Comparison of ENCODE assay signal across 14 cellular contexts in the genomic region with DNA sequence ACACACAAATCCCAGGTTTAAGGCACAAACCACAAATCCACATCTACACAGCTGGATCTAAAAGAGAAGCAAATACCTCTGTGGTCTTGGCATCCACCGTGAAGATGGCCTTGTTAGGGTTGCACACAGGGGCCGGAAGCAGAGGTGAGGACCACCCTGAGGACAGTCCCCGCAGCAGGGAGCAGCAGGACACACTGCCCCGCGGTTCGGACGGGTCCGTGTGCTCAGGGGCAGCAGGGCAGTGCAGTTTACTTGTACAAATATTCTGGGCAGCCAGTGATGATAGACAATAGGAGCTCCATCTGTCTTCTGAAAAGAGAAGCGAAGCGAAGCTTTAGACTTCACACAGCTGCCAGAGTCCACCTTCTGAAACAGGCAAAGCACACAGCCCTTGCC. TPM values are rescaled to one million over a fixed set of nuclear protein-coding genes. Genes with fewer than 3 reads are reported as not detected.
DNase-seq lines count a peak whose midpoint lies in the region; ATAC-seq and TF ChIP-seq lines count a peak whose summit lies in the region.
"Had no signal": no experiment of that assay in that cellular context is flagged by ENCODE, and none has a peak within 500 bp of the region (broad histone marks: within the 10 kb centered on the region; RNA-seq: fewer than 3 reads in every experiment).

No MANE protein-coding gene starts in this region.

- no peaks in the 10 kb centered on the region for H3K4me1 Mint-ChIP-seq in WTC11
- peaks cover 3% of the 10 kb centered on the region for H3K4me1 Mint-ChIP-seq in endothelial cell (ENCODE audit: unreplicated experiment)
- H3K4me1 Mint-ChIP-seq: B cell had no signal

- CTCF ChIA-PET in WTC11 (lab: Charles Lee) = interaction anchor here (1.3 kb wide), 1 partner anchor 9 kb away, joined by 3 read pairs; a partner anchor contains a TSS

- H3K27ac Mint-ChIP-seq in WTC11 (peak overlapping the region; percentile 82; the same call in 1 of the 2 replicates), endothelial cell (ENCODE audit: unreplicated experiment) (no peak overlapping the region)
- H3K27ac Mint-ChIP-seq: B cell; CD4-positive, alpha-beta T cell had no signal

- ATAC-seq in WTC11 = no peak
- ATAC-seq in HG02870 (IDR thresholded peaks at IDR 0.05; ENCODE audit: unreplicated experiment) = no peak
- ATAC-seq: GM12878 had no signal

- H3K27me3 Mint-ChIP-seq in WTC11 (ENCODE audit: low read depth) (no peaks in the 10 kb centered on the region), endothelial cell (ENCODE audit: unreplicated experiment) (peaks cover 8% of the 10 kb centered on the region)
- H3K27me3 Mint-ChIP-seq: B cell; CD4-positive, alpha-beta T cell had no signal

- H3K9me3 Mint-ChIP-seq in WTC11 (no peaks in the 10 kb centered on the region), endothelial cell (ENCODE audit: unreplicated experiment) (no peaks in the 10 kb centered on the region)
- H3K9me3 Mint-ChIP-seq: CD4-positive, alpha-beta T cell had no signal

- DNase-seq in WTC11 (ENCODE audit: low spot score) (no peak), endothelial cell (ENCODE audit: low spot score) (no peak), posterior vena cava (ENCODE audit: low spot score) (peak; percentile 15), G401 (ENCODE audit: low spot score) (no peak), NCI-H187 (lab: John Stamatoyannopoulos, UW) (no peak), NCI-H187 treated with DMSO at 0.1 percent for 48 hours (lab: John Stamatoyannopoulos, UW) (no peak)
- DNase-seq: C1 segment of cervical spinal cord; Calu3; CD4-positive, alpha-beta T cell; DMS 273 treated with DMSO at 0.1 percent for 48 hours; GM23248 had no signal

- no peak overlapping the region for H3K4me3 Mint-ChIP-seq in WTC11
- H3K4me3 Mint-ChIP-seq in endothelial cell (ENCODE audit: unreplicated experiment) = peak overlapping the region; percentile 63
- H3K4me3 Mint-ChIP-seq: B cell; CD4-positive, alpha-beta T cell had no signal

- POLR2A ChIA-PET in WTC11 (lab: Charles Lee) = no interaction called here

- in situ Hi-C loops in G401 (cut with HindIII; ENCODE audit: low sequenced_read_pairs) = no loop called here

- H3K36me3 Mint-ChIP-seq in WTC11 = peaks cover 25% of the 10 kb centered on the region
- peaks cover 33% of the 10 kb centered on the region for H3K36me3 Mint-ChIP-seq in endothelial cell (ENCODE audit: low read depth, unreplicated experiment)

- intact Hi-C loops in posterior vena cava (cut with DNase I) = no loop called here

- no peak for TF ChIP-seq CTCF in WTC11 (IDR thresholded peaks at IDR 0.05)
- no peak for TF ChIP-seq CTCF in endothelial cell (IDR thresholded peaks at IDR 0.05; ENCODE audit: unreplicated experiment)

TF ChIP-seq in WTC11, 78 proteins besides CTCF, POLR2A, EP300 and RAD21 (continues in another document):
- TF ChIP-seq FOXP1 (CRISPR knock-in tag; IDR thresholded peaks at IDR 0.05; ENCODE audit: borderline replicate concordance) = no peak
- no peak for TF ChIP-seq ZBTB21 (CRISPR knock-in tag; IDR thresholded peaks at IDR 0.05; ENCODE audit: borderline replicate concordance)
- TF ChIP-seq NR3C1 (CRISPR knock-in tag; conservative IDR thresholded peaks at IDR 0.05; ENCODE audit: low read depth) = no peak
- no peak for TF ChIP-seq MYBL2 (CRISPR knock-in tag; IDR thresholded peaks at IDR 0.05)
- TF ChIP-seq NR1H2 (CRISPR knock-in tag; IDR thresholded peaks at IDR 0.05) = no peak
- TF ChIP-seq JAZF1 (CRISPR knock-in tag; IDR thresholded peaks at IDR 0.05) = no peak
- TF ChIP-seq GRHL2 (CRISPR knock-in tag; IDR thresholded peaks at IDR 0.05; ENCODE audit: insufficient replicate concordance, severe bottlenecking) = no peak
- TF ChIP-seq, protein P1, sequence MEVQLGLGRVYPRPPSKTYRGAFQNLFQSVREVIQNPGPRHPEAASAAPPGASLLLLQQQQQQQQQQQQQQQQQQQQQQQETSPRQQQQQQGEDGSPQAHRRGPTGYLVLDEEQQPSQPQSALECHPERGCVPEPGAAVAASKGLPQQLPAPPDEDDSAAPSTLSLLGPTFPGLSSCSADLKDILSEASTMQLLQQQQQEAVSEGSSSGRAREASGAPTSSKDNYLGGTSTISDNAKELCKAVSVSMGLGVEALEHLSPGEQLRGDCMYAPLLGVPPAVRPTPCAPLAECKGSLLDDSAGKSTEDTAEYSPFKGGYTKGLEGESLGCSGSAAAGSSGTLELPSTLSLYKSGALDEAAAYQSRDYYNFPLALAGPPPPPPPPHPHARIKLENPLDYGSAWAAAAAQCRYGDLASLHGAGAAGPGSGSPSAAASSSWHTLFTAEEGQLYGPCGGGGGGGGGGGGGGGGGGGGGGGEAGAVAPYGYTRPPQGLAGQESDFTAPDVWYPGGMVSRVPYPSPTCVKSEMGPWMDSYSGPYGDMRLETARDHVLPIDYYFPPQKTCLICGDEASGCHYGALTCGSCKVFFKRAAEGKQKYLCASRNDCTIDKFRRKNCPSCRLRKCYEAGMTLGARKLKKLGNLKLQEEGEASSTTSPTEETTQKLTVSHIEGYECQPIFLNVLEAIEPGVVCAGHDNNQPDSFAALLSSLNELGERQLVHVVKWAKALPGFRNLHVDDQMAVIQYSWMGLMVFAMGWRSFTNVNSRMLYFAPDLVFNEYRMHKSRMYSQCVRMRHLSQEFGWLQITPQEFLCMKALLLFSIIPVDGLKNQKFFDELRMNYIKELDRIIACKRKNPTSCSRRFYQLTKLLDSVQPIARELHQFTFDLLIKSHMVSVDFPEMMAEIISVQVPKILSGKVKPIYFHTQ (CRISPR knock-in tag; IDR thresholded peaks at IDR 0.05) = no peak
- no peak for TF ChIP-seq JUN (CRISPR knock-in tag; IDR thresholded peaks at IDR 0.05)
- TF ChIP-seq, protein P2, sequence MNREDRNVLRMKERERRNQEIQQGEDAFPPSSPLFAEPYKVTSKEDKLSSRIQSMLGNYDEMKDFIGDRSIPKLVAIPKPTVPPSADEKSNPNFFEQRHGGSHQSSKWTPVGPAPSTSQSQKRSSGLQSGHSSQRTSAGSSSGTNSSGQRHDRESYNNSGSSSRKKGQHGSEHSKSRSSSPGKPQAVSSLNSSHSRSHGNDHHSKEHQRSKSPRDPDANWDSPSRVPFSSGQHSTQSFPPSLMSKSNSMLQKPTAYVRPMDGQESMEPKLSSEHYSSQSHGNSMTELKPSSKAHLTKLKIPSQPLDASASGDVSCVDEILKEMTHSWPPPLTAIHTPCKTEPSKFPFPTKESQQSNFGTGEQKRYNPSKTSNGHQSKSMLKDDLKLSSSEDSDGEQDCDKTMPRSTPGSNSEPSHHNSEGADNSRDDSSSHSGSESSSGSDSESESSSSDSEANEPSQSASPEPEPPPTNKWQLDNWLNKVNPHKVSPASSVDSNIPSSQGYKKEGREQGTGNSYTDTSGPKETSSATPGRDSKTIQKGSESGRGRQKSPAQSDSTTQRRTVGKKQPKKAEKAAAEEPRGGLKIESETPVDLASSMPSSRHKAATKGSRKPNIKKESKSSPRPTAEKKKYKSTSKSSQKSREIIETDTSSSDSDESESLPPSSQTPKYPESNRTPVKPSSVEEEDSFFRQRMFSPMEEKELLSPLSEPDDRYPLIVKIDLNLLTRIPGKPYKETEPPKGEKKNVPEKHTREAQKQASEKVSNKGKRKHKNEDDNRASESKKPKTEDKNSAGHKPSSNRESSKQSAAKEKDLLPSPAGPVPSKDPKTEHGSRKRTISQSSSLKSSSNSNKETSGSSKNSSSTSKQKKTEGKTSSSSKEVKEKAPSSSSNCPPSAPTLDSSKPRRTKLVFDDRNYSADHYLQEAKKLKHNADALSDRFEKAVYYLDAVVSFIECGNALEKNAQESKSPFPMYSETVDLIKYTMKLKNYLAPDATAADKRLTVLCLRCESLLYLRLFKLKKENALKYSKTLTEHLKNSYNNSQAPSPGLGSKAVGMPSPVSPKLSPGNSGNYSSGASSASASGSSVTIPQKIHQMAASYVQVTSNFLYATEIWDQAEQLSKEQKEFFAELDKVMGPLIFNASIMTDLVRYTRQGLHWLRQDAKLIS (CRISPR knock-in tag; IDR thresholded peaks at IDR 0.05; ENCODE audit: borderline replicate concordance) = no peak
- TF ChIP-seq, protein P3, sequence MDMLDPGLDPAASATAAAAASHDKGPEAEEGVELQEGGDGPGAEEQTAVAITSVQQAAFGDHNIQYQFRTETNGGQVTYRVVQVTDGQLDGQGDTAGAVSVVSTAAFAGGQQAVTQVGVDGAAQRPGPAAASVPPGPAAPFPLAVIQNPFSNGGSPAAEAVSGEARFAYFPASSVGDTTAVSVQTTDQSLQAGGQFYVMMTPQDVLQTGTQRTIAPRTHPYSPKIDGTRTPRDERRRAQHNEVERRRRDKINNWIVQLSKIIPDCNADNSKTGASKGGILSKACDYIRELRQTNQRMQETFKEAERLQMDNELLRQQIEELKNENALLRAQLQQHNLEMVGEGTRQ (CRISPR knock-in tag; IDR thresholded peaks at IDR 0.05) = no peak
- TF ChIP-seq GABPB1 (CRISPR knock-in tag; IDR thresholded peaks at IDR 0.05) = no peak
- TF ChIP-seq, protein P4, sequence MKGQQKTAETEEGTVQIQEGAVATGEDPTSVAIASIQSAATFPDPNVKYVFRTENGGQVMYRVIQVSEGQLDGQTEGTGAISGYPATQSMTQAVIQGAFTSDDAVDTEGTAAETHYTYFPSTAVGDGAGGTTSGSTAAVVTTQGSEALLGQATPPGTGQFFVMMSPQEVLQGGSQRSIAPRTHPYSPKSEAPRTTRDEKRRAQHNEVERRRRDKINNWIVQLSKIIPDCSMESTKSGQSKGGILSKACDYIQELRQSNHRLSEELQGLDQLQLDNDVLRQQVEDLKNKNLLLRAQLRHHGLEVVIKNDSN (CRISPR knock-in tag; IDR thresholded peaks at IDR 0.05) = no peak

RNA-seq across cellular contexts. Expression of a gene that starts 8.8 kb away (rescaled TPM):
- total RNA-seq in WTC11 (2021) (64.7 to 80.9 TPM (median 72.8 TPM) in 3 replicates), endothelial cell (ENCODE audit: unreplicated experiment) (39.7 TPM), posterior vena cava (1 to 10 TPM; 2.3 to 4.4 TPM)
- total RNA-seq in G401 (2014; rRNA removed; shearing (Covaris generic)) = 14.7 and 20.7 TPM in 2 replicates

RNA-seq across cellular contexts. Expression of a gene that starts 9.8 kb away (rescaled TPM):
- total RNA-seq in WTC11 (2021) (44.0 to 49.1 TPM (median 49.0 TPM) in 3 replicates), endothelial cell (ENCODE audit: unreplicated experiment) (61.6 TPM), posterior vena cava (10 to 100 TPM; 49.3 to 53.0 TPM)
- 83.2 and 91.9 TPM in 2 replicates for total RNA-seq in G401 (2014; rRNA removed; shearing (Covaris generic))

RNA-seq across cellular contexts. Expression of a gene that starts 38.4 kb away (rescaled TPM):
- 22.4 to 25.4 TPM (median 23.3 TPM) in 3 replicates for total RNA-seq in WTC11 (2021)
- 82.4 TPM for total RNA-seq in endothelial cell (ENCODE audit: unreplicated experiment)
- 10 to 100 TPM; 17.1 to 17.8 TPM for total RNA-seq in posterior vena cava
- total RNA-seq in G401 (2014; rRNA removed; shearing (Covaris generic)) = 17.5 and 24.9 TPM in 2 replicates

RNA-seq across cellular contexts. Expression of a gene that starts 48.0 kb away (rescaled TPM):
- 8.0 to 8.8 TPM (median 8.6 TPM) in 3 replicates for total RNA-seq in WTC11 (2021)
- total RNA-seq in endothelial cell (ENCODE audit: unreplicated experiment) = 16.1 TPM
- under 1 TPM; 0.32 to 0.95 TPM for total RNA-seq in posterior vena cava
- total RNA-seq in G401 (2014; rRNA removed; shearing (Covaris generic)) = 1.1 TPM in 1 of 2 replicates, not detected in the other
